In the genomic region with DNA sequence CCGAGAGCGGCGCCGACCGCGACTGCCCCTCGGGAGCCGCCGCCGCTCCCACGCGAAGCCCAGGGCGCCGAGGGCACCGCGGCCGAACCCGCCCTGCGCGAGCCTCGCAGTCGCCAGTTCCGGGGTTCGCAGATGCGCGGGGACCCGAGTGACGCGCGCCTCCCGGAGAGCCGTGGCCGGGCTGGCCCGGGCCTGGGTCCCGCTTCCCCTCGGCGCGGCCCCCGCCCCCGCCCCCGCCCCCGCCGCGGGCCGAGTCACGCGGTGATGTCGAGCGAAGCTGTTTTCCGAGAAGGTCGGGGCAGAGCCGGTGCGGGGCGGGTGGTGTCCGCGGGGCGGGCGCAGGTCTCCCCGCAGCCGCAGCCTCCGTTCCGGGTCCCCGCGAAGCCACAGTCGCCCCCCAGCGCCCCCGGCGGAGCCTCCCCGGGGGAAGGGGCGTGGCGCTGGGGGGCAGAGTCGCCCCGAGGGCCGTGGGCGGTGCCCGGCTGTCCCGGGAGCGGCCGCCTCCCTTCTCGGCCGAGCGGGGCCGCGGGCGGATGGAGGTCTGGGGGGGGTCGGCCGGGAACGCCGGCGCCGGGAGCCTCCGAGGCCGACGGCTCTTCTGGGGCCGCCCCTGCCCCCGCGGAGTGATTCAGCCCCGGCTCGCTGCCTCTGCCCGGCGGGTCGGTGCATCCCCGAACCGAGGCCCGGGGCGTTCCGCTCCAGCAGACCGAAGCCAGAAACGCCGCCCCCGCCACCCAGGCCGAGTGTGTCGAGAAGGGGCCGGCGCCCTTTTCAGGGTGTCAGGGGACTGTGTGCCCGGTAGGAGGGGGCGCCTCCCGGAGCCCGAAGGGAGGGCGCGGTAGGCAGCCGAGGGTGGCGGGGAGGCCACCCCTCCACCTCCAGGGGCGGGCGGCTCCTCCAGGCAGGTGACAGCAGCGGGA, we compare ENCODE assay signal across 9 cellular contexts. TPM values are rescaled to one million over a fixed set of nuclear protein-coding genes. Genes with fewer than 3 reads are reported as not detected.
DNase-seq lines count a peak whose midpoint lies in the region; ATAC-seq and TF ChIP-seq lines count a peak whose summit lies in the region.
"Had no signal": no experiment of that assay in that cellular context is flagged by ENCODE, and none has a peak within 500 bp of the region (broad histone marks: within the 10 kb centered on the region; RNA-seq: fewer than 3 reads in every experiment).

No MANE protein-coding gene starts in this region.

- no peak for TF ChIP-seq POLR2A in testis (IDR thresholded peaks at IDR 0.05)

- intact Hi-C loops in mucosa of descending colon (cut with DNase I, micrococcal nuclease), result no loop called here
- intact Hi-C loops in testis (cut with DNase I; ENCODE audit: low total_unique reads), result no loop called here

- no peaks in the 10 kb centered on the region for H3K36me3 ChIP-seq in effector memory CD4-positive, alpha-beta T cell (ENCODE audit: control insufficient read depth, insufficient read depth, low read length)
- H3K36me3 ChIP-seq in mucosa of descending colon (ENCODE audit: low read depth), result no peaks in the 10 kb centered on the region
- H3K36me3 ChIP-seq in testis (ENCODE audit: low read depth, missing control alignments), result no peaks in the 10 kb centered on the region

- H3K27ac ChIP-seq in effector memory CD4-positive, alpha-beta T cell (ENCODE audit: insufficient read depth, low read length, poor library complexity, severe bottlenecking), result no peak overlapping the region
- peak overlapping the region; percentile 83 to 86 for H3K27ac ChIP-seq in testis
- H3K27ac ChIP-seq: C4-2B had no signal

- DNase-seq in NCI-H345 (lab: John Stamatoyannopoulos, UW) (peak; percentile 32), NCI-H345 treated with DMSO at 0.1 percent for 48 hours (lab: John Stamatoyannopoulos, UW; ENCODE audit: unreplicated experiment) (no peak), mucosa of descending colon (peak in 2 of 3 donors; percentile 51 to 76), testis (no peak), inferior parietal cortex (ENCODE audit: extremely low spot score) (no peak)
- peak; percentile 43 to 59 for DNase-seq in activated CD4-positive, alpha-beta T cell treated with anti-CD3 and anti-CD28 coated beads for 4 hours
- peak; percentile 17 to 34 (median 29) for DNase-seq in effector memory CD4-positive, alpha-beta T cell

- H3K4me3 ChIP-seq in effector memory CD4-positive, alpha-beta T cell (ENCODE audit: insufficient read depth, low read depth, low read length, poor library complexity, severe bottlenecking), result peak overlapping the region; percentile 56
- H3K4me3 ChIP-seq in mucosa of descending colon, result peak overlapping the region; percentile 69
- peak overlapping the region; percentile 69 to 70 for H3K4me3 ChIP-seq in testis

- H3K9me3 ChIP-seq in effector memory CD4-positive, alpha-beta T cell (ENCODE audit: control insufficient read depth, low read length), result no peaks in the 10 kb centered on the region
- H3K9me3 ChIP-seq in mucosa of descending colon (no peaks in the 10 kb centered on the region), testis (no peaks in the 10 kb centered on the region)

- no peaks in the 10 kb centered on the region for H3K27me3 ChIP-seq in effector memory CD4-positive, alpha-beta T cell (replicated peaks; ENCODE audit: control insufficient read depth, insufficient read depth, low read length, poor library complexity, severe bottlenecking)
- H3K27me3 ChIP-seq in testis, result no peaks in the 10 kb centered on the region

- TF ChIP-seq CTCF in mucosa of descending colon (IDR thresholded peaks at IDR 0.05), result no peak
- TF ChIP-seq CTCF in testis (IDR thresholded peaks at IDR 0.05), result no peak

- WGBS in testis, 2 donors, result 2% methylated on average over 71 of the region's 126 CpGs; no CpG with 5 or more reads in 1 of the 2 donors

- peak; percentile 37 for ATAC-seq in mucosa of descending colon
- no peak for ATAC-seq in GM18511 (IDR thresholded peaks at IDR 0.05; ENCODE audit: unreplicated experiment)

- peaks cover 21% of the 10 kb centered on the region for H3K4me1 ChIP-seq in effector memory CD4-positive, alpha-beta T cell (ENCODE audit: control insufficient read depth, insufficient read depth, low read length, poor library complexity, severe bottlenecking)
- peaks cover 45% of the 10 kb centered on the region for H3K4me1 ChIP-seq in mucosa of descending colon (ENCODE audit: low read depth)
- peaks cover 18% of the 10 kb centered on the region for H3K4me1 ChIP-seq in testis

RNA-seq across cellular contexts. Expression of a gene that starts 1.5 kb away (rescaled TPM):
- total RNA-seq in mucosa of descending colon, result 100 to 1,000 TPM in 2 of 3 donors, 10 to 100 TPM in 1; 78.6 to 134 (median 116) TPM
- 10 to 100 TPM; 54.6 to 86.1 TPM for total RNA-seq in testis
- 56.1 TPM for polyA plus RNA-seq in testis (ENCODE audit: insufficient read depth, low read depth, low replicate concordance)

Comparison
In these comparisons a context has a peak if more than half of its experiments do, and no peak if none do; other contexts are left out.
1. DNase-seq: peak in NCI-H345 (single experiment), activated CD4-positive, alpha-beta T cell treated with anti-CD3 and anti-CD28 coated beads for 4 hours (2 of 2), effector memory CD4-positive, alpha-beta T cell (3 of 3) and mucosa of descending colon (2 of 3); none in NCI-H345 treated with DMSO at 0.1 percent for 48 hours (single experiment), testis (single experiment) and inferior parietal cortex (single experiment).
2. Peak in every context shown above with its lines, with median percentiles within 50 percentile points of each other: H3K4me3 ChIP-seq.